Comparison of ENCODE assay signal across 16 cellular contexts in the genomic region with DNA sequence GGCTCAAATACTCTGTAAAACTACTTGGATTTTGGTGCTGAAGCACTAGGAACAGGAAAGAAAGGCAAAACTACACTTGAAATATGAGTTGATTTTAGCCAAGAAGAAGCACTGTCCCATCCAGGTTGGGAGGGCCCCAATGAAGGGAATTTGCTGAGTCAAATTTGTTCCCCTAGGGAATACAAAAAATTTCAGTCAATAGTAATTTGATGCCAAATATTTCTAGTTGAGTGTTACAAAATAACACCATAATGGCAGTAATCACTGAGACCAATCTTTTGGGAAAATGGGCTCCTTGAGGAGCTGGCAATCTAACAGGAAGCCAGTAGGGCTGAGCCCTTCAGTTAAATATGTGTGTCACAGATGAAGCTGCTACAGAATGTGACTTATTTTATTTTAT.
DNase-seq lines count a peak whose midpoint lies in the region; ATAC-seq and TF ChIP-seq lines count a peak whose summit lies in the region.
"Had no signal": no experiment of that assay in that cellular context is flagged by ENCODE, and none has a peak within 500 bp of the region (broad histone marks: within the 10 kb centered on the region; RNA-seq: fewer than 3 reads in every experiment).

No MANE protein-coding gene starts in this region.

- TF ChIP-seq CTCF in A673 (conservative IDR thresholded peaks at IDR 0.05; ENCODE audit: low read depth, low read length) = no peak

- intact Hi-C loops in A673 (cut with micrococcal nuclease; ENCODE audit: unreplicated experiment) = no loop called here

- H3K4me1 ChIP-seq in A673 (ENCODE audit: insufficient read depth, low read length, poor library complexity, severe bottlenecking) = peaks cover 27% of the 10 kb centered on the region
- H3K4me1 ChIP-seq: Caco-2 had no signal

- H3K36me3 ChIP-seq in A673 (ENCODE audit: insufficient read depth, low read length, poor library complexity, severe bottlenecking) (no peaks in the 10 kb centered on the region), SK-N-MC (ENCODE audit: insufficient read depth, low read length) (no peaks in the 10 kb centered on the region)
- H3K36me3 ChIP-seq: BE2C had no signal

- BruUV-seq in A673 (replicated peaks; lab: Mats Ljungman, UMichigan) = no TSS peak

- no peaks in the 10 kb centered on the region for H3K27me3 ChIP-seq in A673 (replicated peaks; ENCODE audit: insufficient read depth, low read depth, low read length, poor library complexity)
- H3K27me3 ChIP-seq: BE2C had no signal

- POLR2A ChIA-PET in A673 (lab: Charles Lee; ENCODE audit: low non-redundant PET) = no interaction called here

- H3K9me3 ChIP-seq in A673 (ENCODE audit: low read depth, low read length, poor library complexity, severe bottlenecking) (no peaks in the 10 kb centered on the region), SK-N-MC (ENCODE audit: low read depth, low read length) (no peaks in the 10 kb centered on the region)
- H3K9me3 ChIP-seq: BE2C, Caco-2 had no signal

- DNase-seq in A673 (ENCODE audit: low spot score) (peak; percentile 38), SK-N-MC (ENCODE audit: low read depth, low spot score) (peak; percentile 39), dedifferentiated amniotic fluid mesenchymal stem cell (ENCODE audit: extremely low spot score) (peak; percentile 16), fibroblast of peridontal ligament (ENCODE audit: extremely low read depth) (peak; percentile 15), HK-2 (ENCODE audit: unreplicated experiment) (no peak)
- DNase-seq in activated CD4-positive, alpha-beta T cell treated with anti-CD3 and anti-CD28 coated beads for 1 hour = no peak
- DNase-seq: 8988T; BE2C; C1 segment of cervical spinal cord; Caco-2; CD4-positive, alpha-beta T cell; HCEC 1CT had no signal

- H3K9ac ChIP-seq in SK-N-MC (ENCODE audit: insufficient read length) = no peak overlapping the region

- H3K4me3 ChIP-seq in A673 (ENCODE audit: low read depth, low read length, poor library complexity, severe bottlenecking) (no peak overlapping the region), SK-N-MC (no peak overlapping the region)
- H3K4me3 ChIP-seq: GM23338 had no signal

- H3K27ac ChIP-seq in A673 (ENCODE audit: low read depth, low read length, poor library complexity, severe bottlenecking) = no peak overlapping the region
- H3K27ac ChIP-seq in SK-N-MC = 0 out of 2 replicates have a peak overlapping the region, but pooled peaks have one; percentile 11

- CTCF ChIA-PET in A673 (lab: Charles Lee) = no interaction called here

- ATAC-seq in GM21447 (IDR thresholded peaks at IDR 0.05; ENCODE audit: unreplicated experiment) (no peak), GM18511 (IDR thresholded peaks at IDR 0.05; ENCODE audit: unreplicated experiment) (no peak)
- ATAC-seq: GM23338, HepG2 had no signal

Comparison
In these comparisons a context has a peak if more than half of its experiments do, and no peak if none do; other contexts are left out.
1. DNase-seq: peak in A673 (single experiment), SK-N-MC (single experiment), dedifferentiated amniotic fluid mesenchymal stem cell (single experiment) and fibroblast of peridontal ligament (single experiment); none in activated CD4-positive, alpha-beta T cell treated with anti-CD3 and anti-CD28 coated beads for 1 hour (single experiment) and HK-2 (single experiment).